Comparison of ENCODE assay signal across 8 cellular contexts in genomic region chr7:155296788-155297516, GRCh38. TPM values are rescaled to one million over a fixed set of nuclear protein-coding genes. Genes with fewer than 3 reads are reported as not detected.
DNase-seq lines count a peak whose midpoint lies in the region; ATAC-seq and TF ChIP-seq lines count a peak whose summit lies in the region.

No MANE protein-coding gene starts in this region.

- peak overlapping the region; percentile 95 for H3K27ac Mint-ChIP-seq in activated CD4-positive, alpha-beta T cell treated with anti-CD3 and anti-CD28 coated beads, Interleukin-2, amount 10 ng/mL, durations not matched to agents 24 days and 14 days

- peak overlapping the region; percentile 92 for H3K4me3 Mint-ChIP-seq in activated CD4-positive, alpha-beta T cell treated with anti-CD3 and anti-CD28 coated beads, Interleukin-2, amount 10 ng/mL, durations not matched to agents 24 days and 14 days

- H3K4me1 Mint-ChIP-seq in activated CD4-positive, alpha-beta T cell treated with anti-CD3 and anti-CD28 coated beads, Interleukin-2, amount 10 ng/mL, durations not matched to agents 24 days and 14 days, result peaks cover 42% of the 10 kb centered on the region

- ATAC-seq in GM18499 (IDR thresholded peaks at IDR 0.05; ENCODE audit: insufficient read depth, unreplicated experiment) (peak; percentile 14), HG02623 (IDR thresholded peaks at IDR 0.05; ENCODE audit: unreplicated experiment) (peak; percentile 17)

- TF ChIP-seq CTCF in NB4 (IDR thresholded peaks at IDR 0.05; ENCODE audit: low read depth, low read length) (peak; percentile 9), lower leg skin (IDR thresholded peaks at IDR 0.05) (no peak)

- intact Hi-C loops in activated CD4-positive, alpha-beta T cell treated with anti-CD3 and anti-CD28 coated beads, Interleukin-2, amount 10 ng/mL, durations not matched to agents 24 days and 14 days (cut with micrococcal nuclease), result loop anchor here (1.0 to 5.0 kb wide), 4 partner anchors 92 to 465 kb away; partner anchors contain the start of genes PAXIP1 and RBM33
- intact Hi-C loops in lower leg skin (cut with DNase I; ENCODE audit: low total_unique reads), result no loop called here

- no peak for TF ChIP-seq POLR2A in NB4 (IDR thresholded peaks at IDR 0.05; ENCODE audit: extremely low read depth, insufficient read length)
- TF ChIP-seq POLR2A in lower leg skin (IDR thresholded peaks at IDR 0.05), result no peak

- no peaks in the 10 kb centered on the region for H3K27me3 Mint-ChIP-seq in activated CD4-positive, alpha-beta T cell treated with anti-CD3 and anti-CD28 coated beads, Interleukin-2, amount 10 ng/mL, durations not matched to agents 24 days and 14 days

- H3K9me3 Mint-ChIP-seq in activated CD4-positive, alpha-beta T cell treated with anti-CD3 and anti-CD28 coated beads, Interleukin-2, amount 10 ng/mL, durations not matched to agents 24 days and 14 days, result no peaks in the 10 kb centered on the region

- H3K36me3 Mint-ChIP-seq in activated CD4-positive, alpha-beta T cell treated with anti-CD3 and anti-CD28 coated beads, Interleukin-2, amount 10 ng/mL, durations not matched to agents 24 days and 14 days (ENCODE audit: low read depth), result peaks cover 38% of the 10 kb centered on the region

- peak overlapping the region; percentile 64 for H3K4me3 ChIP-seq in NB4 (ENCODE audit: low read depth, low read length)
- H3K4me3 ChIP-seq in lower leg skin (ENCODE audit: low read depth, poor library complexity, severe bottlenecking), result peak overlapping the region; percentile 54

- WGBS in lower leg skin, 2 donors, result 1 to 6% methylated on average over 36 to 57 of the region's 57 CpGs

- peak; percentile 95 for DNase-seq in NB4 (ENCODE audit: low read depth)
- DNase-seq in activated CD4-positive, alpha-beta T cell treated with anti-CD3 and anti-CD28 coated beads, Interleukin-2, amount 10 ng/mL, durations not matched to agents 24 days and 14 days, result peak; percentile 94
- DNase-seq in dedifferentiated amniotic fluid mesenchymal stem cell (ENCODE audit: extremely low spot score), result peak; percentile 22
- DNase-seq in lower leg skin (ENCODE audit: low spot score in 2 of 2), result peak; percentile 64 to 93
- DNase-seq in stimulated activated CD4-positive, alpha-beta T cell treated with anti-CD3 and anti-CD28 coated beads, TNF-alpha, amount 100 ng/mL, for 24 hours (ENCODE audit: low read depth in 3 of 3), result peak; percentile 60 to 79 (median 65)
- DNase-seq in NCI-H524 treated with DMSO at 0.1 percent for 48 hours (lab: John Stamatoyannopoulos, UW), result no peak

RNA-seq across cellular contexts. Expression of gene INSIG1, which starts 0.7 kb away (rescaled TPM):
- total RNA-seq in activated CD4-positive, alpha-beta T cell treated with anti-CD3 and anti-CD28 coated beads, Interleukin-2, amount 10 ng/mL, durations not matched to agents 24 days and 14 days, result 114 and 121 TPM in 2 replicates
- 100 to 1,000 TPM in 2 of 4 donors, 10 to 100 TPM in 2; 40.1 to 151 (median 79.5) TPM for total RNA-seq in lower leg skin
